Comparison of ENCODE assay signal across 22 cellular contexts in the genomic region with DNA sequence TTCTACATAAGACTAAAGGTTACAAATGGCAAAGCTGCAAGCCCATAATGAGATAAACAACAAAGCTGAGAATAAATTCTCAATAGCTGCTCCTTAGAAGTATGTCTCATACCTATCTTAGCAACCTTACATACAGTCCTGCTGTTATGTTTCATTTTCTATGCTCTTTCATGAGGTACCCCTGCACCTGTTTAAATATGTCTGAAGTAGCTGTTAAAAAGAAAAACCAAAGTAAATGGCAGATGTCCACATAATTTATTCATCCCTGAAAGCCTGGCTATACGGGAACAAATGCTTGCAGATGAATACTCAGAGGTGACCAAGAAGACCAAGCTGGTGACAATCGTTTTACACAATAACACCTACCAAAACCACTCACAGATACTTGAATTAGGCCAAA. TPM values are rescaled to one million over a fixed set of nuclear protein-coding genes. Genes with fewer than 3 reads are reported as not detected.
DNase-seq lines count a peak whose midpoint lies in the region; ATAC-seq and TF ChIP-seq lines count a peak whose summit lies in the region.
"Had no signal": no experiment of that assay in that cellular context is flagged by ENCODE, and none has a peak within 500 bp of the region (broad histone marks: within the 10 kb centered on the region; RNA-seq: fewer than 3 reads in every experiment).

No MANE protein-coding gene starts in this region.

- H3K4me3 Mint-ChIP-seq in activated CD8-positive, alpha-beta T cell treated with anti-CD3 and anti-CD28 coated beads for 36 hours: no peak overlapping the region
- H3K4me3 Mint-ChIP-seq in activated CD8-positive, alpha-beta T cell treated with anti-CD3 and anti-CD28 coated beads, Interleukin-2, amount 10 ng/mL, durations not matched to agents 7 days and 5 days: no peak overlapping the region
- no peak overlapping the region for H3K4me3 Mint-ChIP-seq in memory B cell
- H3K4me3 Mint-ChIP-seq: neural progenitor cell; T-helper 2 cell treated with Interferon-gamma antibody and Interleukin-4, amounts not matched to agents 5 μg/mL and 100 μg/mL, for 36 hours had no signal

- peak overlapping the region; percentile 2 for H3K27ac Mint-ChIP-seq in activated CD8-positive, alpha-beta T cell treated with anti-CD3 and anti-CD28 coated beads for 36 hours
- no peak overlapping the region for H3K27ac Mint-ChIP-seq in activated CD8-positive, alpha-beta T cell treated with anti-CD3 and anti-CD28 coated beads, Interleukin-2, amount 10 ng/mL, durations not matched to agents 7 days and 5 days
- peak overlapping the region; percentile 41 for H3K27ac Mint-ChIP-seq in memory B cell
- H3K27ac Mint-ChIP-seq: neural progenitor cell; T-helper 2 cell treated with Interferon-gamma antibody and Interleukin-4, amounts not matched to agents 5 μg/mL and 100 μg/mL, for 36 hours had no signal

- no peak for DNase-seq in activated CD8-positive, alpha-beta T cell treated with anti-CD3 and anti-CD28 coated beads for 36 hours
- no peak for DNase-seq in activated CD8-positive, alpha-beta T cell treated with anti-CD3 and anti-CD28 coated beads, Interleukin-2, amount 10 ng/mL, durations not matched to agents 7 days and 5 days
- DNase-seq in NCI-H1417 (lab: John Stamatoyannopoulos, UW) (peak; percentile 52 to 91 (median 57)), NCI-H524 (lab: John Stamatoyannopoulos, UW) (peak; percentile 59 to 92), memory B cell (ENCODE audit: low spot score in 2 of 2) (no peak), KG1 (lab: John Stamatoyannopoulos, UW) (no peak), ascending aorta (ENCODE audit: low spot score in 2 of 2) (no peak), NCI-H2227 (lab: John Stamatoyannopoulos, UW; ENCODE audit: unreplicated experiment) (no peak)
- DNase-seq: activated CD4-positive, alpha-beta T cell treated with anti-CD3 and anti-CD28 coated beads, Interleukin-2, amount 50 U/mL, for 1 hour; activated naive CD4-positive, alpha-beta T cell treated with Interleukin-2 at 50 U/mL for 16 hours; Caco-2; esophagus squamous epithelium; gastrocnemius medialis; HCEC 1CT; IMR-90; substantia nigra had no signal

- ATAC-seq in activated CD8-positive, alpha-beta T cell treated with anti-CD3 and anti-CD28 coated beads for 36 hours: no peak
- no peak for ATAC-seq in activated CD8-positive, alpha-beta T cell treated with anti-CD3 and anti-CD28 coated beads, Interleukin-2, amount 10 ng/mL, durations not matched to agents 7 days and 5 days
- no peak for ATAC-seq in memory B cell (ENCODE audit: low read depth)
- ATAC-seq: A549, gastrocnemius medialis had no signal

- intact Hi-C loops in activated CD8-positive, alpha-beta T cell treated with anti-CD3 and anti-CD28 coated beads for 36 hours (cut with micrococcal nuclease): no loop called here
- intact Hi-C loops in ascending aorta (cut with DNase I): no loop called here

- POLR2A ChIA-PET in activated CD8-positive, alpha-beta T cell treated with anti-CD3 and anti-CD28 coated beads for 36 hours (lab: Charles Lee): no interaction called here
- POLR2A ChIA-PET in activated CD8-positive, alpha-beta T cell treated with anti-CD3 and anti-CD28 coated beads, Interleukin-2, amount 10 ng/mL, durations not matched to agents 7 days and 5 days (lab: Charles Lee): no interaction called here

- no peaks in the 10 kb centered on the region for H3K27me3 ChIP-seq in ascending aorta
- H3K27me3 ChIP-seq: esophagus squamous epithelium, gastrocnemius medialis, neural progenitor cell had no signal

- TF ChIP-seq CTCF in activated CD8-positive, alpha-beta T cell treated with anti-CD3 and anti-CD28 coated beads for 36 hours (IDR thresholded peaks at IDR 0.05): no peak
- no peak for TF ChIP-seq CTCF in ascending aorta (IDR thresholded peaks at IDR 0.05)

- no peaks in the 10 kb centered on the region for H3K27me3 Mint-ChIP-seq in activated CD8-positive, alpha-beta T cell treated with anti-CD3 and anti-CD28 coated beads for 36 hours
- no peaks in the 10 kb centered on the region for H3K27me3 Mint-ChIP-seq in activated CD8-positive, alpha-beta T cell treated with anti-CD3 and anti-CD28 coated beads, Interleukin-2, amount 10 ng/mL, durations not matched to agents 7 days and 5 days (ENCODE audit: low read depth)
- H3K27me3 Mint-ChIP-seq in memory B cell: no peaks in the 10 kb centered on the region

- no peaks in the 10 kb centered on the region for H3K9me3 ChIP-seq in ascending aorta
- H3K9me3 ChIP-seq: A549, Caco-2, esophagus squamous epithelium, gastrocnemius medialis, prostate gland had no signal

- CTCF ChIA-PET in activated CD8-positive, alpha-beta T cell treated with anti-CD3 and anti-CD28 coated beads for 36 hours (lab: Charles Lee): interaction anchor here (1.6 to 1.9 kb wide), 2 partner anchors 21 to 22 kb away, joined by 5 to 6 read pairs; a partner anchor contains a TSS
- CTCF ChIA-PET in activated CD8-positive, alpha-beta T cell treated with anti-CD3 and anti-CD28 coated beads, Interleukin-2, amount 10 ng/mL, durations not matched to agents 7 days and 5 days (lab: Charles Lee): interaction anchor here (1.0 to 1.3 kb wide), 2 partner anchors 21 to 22 kb away, joined by 4 to 5 read pairs; a partner anchor contains a TSS

- no peaks in the 10 kb centered on the region for H3K9me3 Mint-ChIP-seq in activated CD8-positive, alpha-beta T cell treated with anti-CD3 and anti-CD28 coated beads for 36 hours
- no peaks in the 10 kb centered on the region for H3K9me3 Mint-ChIP-seq in activated CD8-positive, alpha-beta T cell treated with anti-CD3 and anti-CD28 coated beads, Interleukin-2, amount 10 ng/mL, durations not matched to agents 7 days and 5 days (ENCODE audit: insufficient read depth)
- H3K9me3 Mint-ChIP-seq in memory B cell: no peaks in the 10 kb centered on the region
- H3K9me3 Mint-ChIP-seq: neural progenitor cell had no signal

- no peak overlapping the region for H3K27ac ChIP-seq in ascending aorta
- H3K27ac ChIP-seq: A549, coronary artery, esophagus squamous epithelium, gastrocnemius medialis, neural progenitor cell, prostate gland had no signal

- no peaks in the 10 kb centered on the region for H3K4me1 ChIP-seq in ascending aorta
- H3K4me1 ChIP-seq: A549, Caco-2, esophagus squamous epithelium, gastrocnemius medialis, neural progenitor cell, prostate gland had no signal

- H3K4me1 Mint-ChIP-seq in activated CD8-positive, alpha-beta T cell treated with anti-CD3 and anti-CD28 coated beads for 36 hours (ENCODE audit: low read depth): peaks cover 25% of the 10 kb centered on the region
- peaks cover 6% of the 10 kb centered on the region for H3K4me1 Mint-ChIP-seq in activated CD8-positive, alpha-beta T cell treated with anti-CD3 and anti-CD28 coated beads, Interleukin-2, amount 10 ng/mL, durations not matched to agents 7 days and 5 days (ENCODE audit: low read depth)
- H3K4me1 Mint-ChIP-seq in memory B cell: no peaks in the 10 kb centered on the region

- H3K36me3 Mint-ChIP-seq in activated CD8-positive, alpha-beta T cell treated with anti-CD3 and anti-CD28 coated beads for 36 hours (ENCODE audit: low read depth): peaks cover 51% of the 10 kb centered on the region
- peaks cover 56% of the 10 kb centered on the region for H3K36me3 Mint-ChIP-seq in activated CD8-positive, alpha-beta T cell treated with anti-CD3 and anti-CD28 coated beads, Interleukin-2, amount 10 ng/mL, durations not matched to agents 7 days and 5 days (ENCODE audit: low read depth)
- H3K36me3 Mint-ChIP-seq in memory B cell: peaks cover 27% of the 10 kb centered on the region

- no peak overlapping the region for H3K4me3 ChIP-seq in ascending aorta
- H3K4me3 ChIP-seq: A549, coronary artery, esophagus squamous epithelium, gastrocnemius medialis, lung, neural progenitor cell, prostate gland had no signal

- H3K36me3 ChIP-seq in ascending aorta: peaks cover 0 to 5% of the 10 kb centered on the region in 2 donors
- H3K36me3 ChIP-seq: prostate gland had no signal

RNA-seq across cellular contexts. Expression of a gene that starts 22.5 kb away (rescaled TPM):
- total RNA-seq in activated CD8-positive, alpha-beta T cell treated with anti-CD3 and anti-CD28 coated beads for 36 hours: 100 to 1,000 TPM; 114 to 117 TPM
- 10 to 100 TPM; 78.9 to 80.2 TPM for total RNA-seq in activated CD8-positive, alpha-beta T cell treated with anti-CD3 and anti-CD28 coated beads, Interleukin-2, amount 10 ng/mL, durations not matched to agents 7 days and 5 days
- 49.3 TPM for total RNA-seq in ascending aorta

Comparison
In these comparisons a context has a peak if more than half of its experiments do, and no peak if none do; other contexts are left out.
1. DNase-seq: peak in NCI-H1417 (3 of 3) and NCI-H524 (2 of 2); none in activated CD8-positive, alpha-beta T cell treated with anti-CD3 and anti-CD28 coated beads for 36 hours (single experiment), activated CD8-positive, alpha-beta T cell treated with anti-CD3 and anti-CD28 coated beads, Interleukin-2, amount 10 ng/mL, durations not matched to agents 7 days and 5 days (single experiment), memory B cell (0 of 2), KG1 (single experiment), ascending aorta (0 of 2) and NCI-H2227 (single experiment).